ENCODE assay signal across 8 cellular contexts in genomic region chr11:66842896-66843775, GRCh38. TPM values are rescaled to one million over a fixed set of nuclear protein-coding genes. Genes with fewer than 3 reads are reported as not detected.
DNase-seq lines count a peak whose midpoint lies in the region; ATAC-seq, FAIRE-seq and TF ChIP-seq lines count a peak whose summit lies in the region.

Gene RCE1 (plus strand): TSS chr11:66843441. CDS start chr11:66843456, 15 bp downstream.

- peaks cover 32% of the 10 kb centered on the region for H3K36me3 ChIP-seq in left ventricle myocardium inferior

- DNase-seq in NCI-H1105 treated with DMSO at 0.1 percent for 48 hours (lab: John Stamatoyannopoulos, UW) (peak; percentile 83), amniotic epithelial cell (ENCODE audit: low read depth) (peak; percentile 79), left ventricle myocardium inferior (peak; percentile 91), pulmonary artery endothelial cell (ENCODE audit: low read depth, low spot score) (peak; percentile 47), urothelium cell line (ENCODE audit: low spot score) (peak; percentile 94)

- peaks cover 45% of the 10 kb centered on the region for H3K4me1 ChIP-seq in left ventricle myocardium inferior

- H3K27me3 ChIP-seq in left ventricle myocardium inferior (ENCODE audit: low read depth): no peaks in the 10 kb centered on the region

- peak within 1 kb of the TSS; percentile 95 for H3K27ac ChIP-seq in left ventricle myocardium inferior (replicated peaks)

- peak within 1 kb of the TSS; percentile 100 for H3K4me3 ChIP-seq in GM12875 (ENCODE audit: low read depth, low read length)
- H3K4me3 ChIP-seq in left ventricle myocardium inferior: peak within 1 kb of the TSS; percentile 90

- intact Hi-C loops in T-helper 1 cell treated with Interleukin-12 subunit alpha and Interleukin-12 subunit beta and Interleukin-4 antibody, amounts not matched to agents 30 ng/mL and 1 ng/mL, for 36 hours (cut with micrococcal nuclease): loop anchor here (1.0 to 5.0 kb wide), 15 partner anchors 9 to 764 kb away; partner anchors contain the start of genes BRMS1, CCDC87, CCS and DPP3
- intact Hi-C loops in left ventricle myocardium inferior (cut with micrococcal nuclease): no loop called here

- FAIRE-seq in urothelium cell line (lab: Jason Lieb, UNC): peak; percentile 96

- no peak for TF ChIP-seq CTCF in GM12875 (IDR thresholded peaks at IDR 0.05; ENCODE audit: borderline replicate concordance, insufficient read depth, low read depth, low read length)
- no peak for TF ChIP-seq CTCF in left ventricle myocardium inferior (IDR thresholded peaks at IDR 0.05; ENCODE audit: borderline replicate concordance)

- no peaks in the 10 kb centered on the region for H3K9me3 ChIP-seq in left ventricle myocardium inferior (replicated peaks)

- ATAC-seq in HG02642 (IDR thresholded peaks at IDR 0.05; ENCODE audit: poor library complexity, unreplicated experiment): peak; percentile 82

RNA-seq across cellular contexts. Expression of gene RCE1, which starts in this region (rescaled TPM):
- 25.5 and 29.1 TPM in 2 replicates for total RNA-seq in T-helper 1 cell treated with Interleukin-12 subunit alpha and Interleukin-12 subunit beta and Interleukin-4 antibody, amounts not matched to agents 30 ng/mL and 1 ng/mL, for 36 hours
- 5.1 TPM for total RNA-seq in left ventricle myocardium inferior
- 14.8 and 16.9 TPM in 2 replicates for total RNA-seq in pulmonary artery endothelial cell

Comparison
In these comparisons a context has a peak if more than half of its experiments do, and no peak if none do; other contexts are left out.
1. Peak in every context shown above with its lines: DNase-seq, ATAC-seq, H3K4me3 ChIP-seq and H3K27ac ChIP-seq.